In genomic region chr2:46413111-46413510, GRCh38 we compare ENCODE assay signal across 27 cellular contexts.
"Had no signal": no experiment of that assay in that cellular context is flagged by ENCODE, and none has a peak within 500 bp of the region (broad histone marks: within the 10 kb centered on the region; RNA-seq: fewer than 3 reads in every experiment).

No MANE protein-coding gene starts in this region.

- H3K27me3 ChIP-seq: cardiac muscle cell, MG63, Peyer's patch had no signal

- H3K27ac ChIP-seq: cardiac muscle cell, Peyer's patch, RWPE1, VCaP had no signal

- H3K36me3 ChIP-seq: cardiac muscle cell, MG63, Peyer's patch had no signal

- DNase-seq: activated B cell treated with CpG ODN at 0.5 μM for 24 hours; activated CD4-positive, alpha-beta T cell treated with anti-CD3 and anti-CD28 coated beads for 4 hours; activated CD4-positive, CD25-positive, alpha-beta regulatory T cell treated with anti-CD3 and anti-CD28 coated beads, Interleukin-2, amount 50 U/mL, for 72 hours; activated CD8-positive, alpha-beta T cell treated with anti-CD3 and anti-CD28 coated beads for 36 hours; activated naive CD4-positive, alpha-beta T cell treated with anti-CD3 and anti-CD28 coated beads, Interleukin-2, amount 10 ng/mL, durations not matched to agents 7 days and 5 days; activated naive CD8-positive, alpha-beta T cell treated with anti-CD3 and anti-CD28 coated beads, Interleukin-2, amount 50 U/mL, for 24 hours; activated T-cell treated with anti-CD3 and anti-CD28 coated beads, Interleukin-2, amount 50 U/mL, for 24 hours; anterior cingulate cortex; Kasumi-1; KG1; MG63; MV-4-11; NCI-H1092; NCI-H1436 treated with DMSO at 0.1 percent for 48 hours; NCI-H1694 treated with DMSO at 0.1 percent for 48 hours; NCI-H2029; NCI-H345; NCI-H524 treated with DMSO at 0.1 percent for 48 hours; Peyer's patch; SIG-M5; T-cell; T-helper 17 cell had no signal

- H3K4me3 ChIP-seq: cardiac muscle cell, MG63, Peyer's patch had no signal

- ATAC-seq: activated CD8-positive, alpha-beta T cell treated with anti-CD3 and anti-CD28 coated beads for 36 hours; activated naive CD8-positive, alpha-beta T cell treated with anti-CD3 and anti-CD28 coated beads, Interleukin-2, amount 50 U/mL, for 24 hours; Right ventricle myocardium inferior; SK-N-SH treated with all-trans-retinoic acid at 6 μM for 48 hours; T-cell; T-helper 17 cell had no signal

- H3K9me3 ChIP-seq: Peyer's patch had no signal
